1 cellular context compared by ENCODE assay signal in the genomic region with DNA sequence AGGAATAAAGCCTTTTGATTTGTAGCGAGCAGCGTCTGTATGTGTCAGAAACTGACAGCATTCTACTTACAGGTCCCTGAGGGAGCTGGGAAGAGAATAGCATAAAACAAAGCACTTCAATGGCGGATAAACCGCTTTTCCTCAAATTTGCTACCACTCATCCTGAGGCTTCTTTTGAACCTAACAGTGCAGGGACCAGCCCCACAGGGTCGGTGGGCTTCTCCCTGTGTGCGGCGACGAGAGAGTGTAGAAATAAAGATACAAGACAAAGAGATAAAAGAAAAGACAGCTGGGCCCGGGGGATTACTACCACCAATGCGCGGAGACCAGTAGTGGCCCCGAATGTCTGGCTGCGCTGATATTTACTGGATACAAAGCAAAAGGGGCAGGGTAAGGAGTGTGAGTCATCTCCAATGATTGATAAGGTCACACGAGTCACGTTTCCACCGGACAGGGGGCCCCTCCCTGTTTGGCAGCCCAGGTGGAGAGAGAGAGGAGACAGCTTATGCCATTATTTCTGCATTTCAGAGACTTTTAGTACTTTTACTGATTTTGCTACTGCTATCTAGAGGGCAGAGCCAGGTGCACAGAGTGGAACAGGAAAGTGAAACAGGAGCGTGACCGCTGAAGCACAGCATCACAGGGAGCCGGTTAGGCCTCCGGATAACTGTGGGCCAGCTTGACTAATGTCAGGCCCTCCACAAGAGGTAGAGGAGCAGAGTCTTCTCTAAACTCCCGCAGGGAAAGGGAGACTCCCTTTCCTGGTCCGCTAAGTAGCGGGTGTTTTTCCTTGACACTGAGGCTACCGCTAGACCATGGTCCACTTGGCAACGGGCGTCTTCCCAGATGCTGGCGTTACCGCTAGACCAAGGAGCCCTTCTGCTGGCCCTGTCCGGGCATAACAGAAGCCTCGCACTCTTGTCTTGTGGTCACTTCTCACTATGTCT.
TF ChIP-seq lines count a peak whose summit lies in the region.
"Not testable (repeated sequence)": the region's sequence is repeated elsewhere in the genome, so short reads cannot be mapped to it uniquely, and the experiment has no call there.

No MANE protein-coding gene starts in this region.

TF ChIP-seq in K562, 482 proteins besides CTCF, POLR2A, EP300 and RAD21 (continued from another document):
- TF ChIP-seq, protein P1, sequence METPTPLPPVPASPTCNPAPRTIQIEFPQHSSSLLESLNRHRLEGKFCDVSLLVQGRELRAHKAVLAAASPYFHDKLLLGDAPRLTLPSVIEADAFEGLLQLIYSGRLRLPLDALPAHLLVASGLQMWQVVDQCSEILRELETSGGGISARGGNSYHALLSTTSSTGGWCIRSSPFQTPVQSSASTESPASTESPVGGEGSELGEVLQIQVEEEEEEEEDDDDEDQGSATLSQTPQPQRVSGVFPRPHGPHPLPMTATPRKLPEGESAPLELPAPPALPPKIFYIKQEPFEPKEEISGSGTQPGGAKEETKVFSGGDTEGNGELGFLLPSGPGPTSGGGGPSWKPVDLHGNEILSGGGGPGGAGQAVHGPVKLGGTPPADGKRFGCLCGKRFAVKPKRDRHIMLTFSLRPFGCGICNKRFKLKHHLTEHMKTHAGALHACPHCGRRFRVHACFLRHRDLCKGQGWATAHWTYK (CRISPR knock-in tag; IDR thresholded peaks at IDR 0.05) = peak; percentile 89
- TF ChIP-seq MXI1 (IDR thresholded peaks at IDR 0.05; ENCODE audit: low read depth, low read length) = peak; percentile 5; the same call in 1 of the 2 replicates
- TF ChIP-seq, protein P2, sequence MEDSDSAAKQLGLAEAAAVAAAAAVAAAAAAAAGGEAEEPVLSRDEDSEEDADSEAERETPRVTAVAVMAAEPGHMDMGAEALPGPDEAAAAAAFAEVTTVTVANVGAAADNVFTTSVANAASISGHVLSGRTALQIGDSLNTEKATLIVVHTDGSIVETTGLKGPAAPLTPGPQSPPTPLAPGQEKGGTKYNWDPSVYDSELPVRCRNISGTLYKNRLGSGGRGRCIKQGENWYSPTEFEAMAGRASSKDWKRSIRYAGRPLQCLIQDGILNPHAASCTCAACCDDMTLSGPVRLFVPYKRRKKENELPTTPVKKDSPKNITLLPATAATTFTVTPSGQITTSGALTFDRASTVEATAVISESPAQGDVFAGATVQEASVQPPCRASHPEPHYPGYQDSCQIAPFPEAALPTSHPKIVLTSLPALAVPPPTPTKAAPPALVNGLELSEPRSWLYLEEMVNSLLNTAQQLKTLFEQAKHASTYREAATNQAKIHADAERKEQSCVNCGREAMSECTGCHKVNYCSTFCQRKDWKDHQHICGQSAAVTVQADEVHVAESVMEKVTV (CRISPR knock-in tag; IDR thresholded peaks at IDR 0.05) = peak; percentile 28; the same call in 1 of the 2 replicates
- TF ChIP-seq NFE2 (IDR thresholded peaks at IDR 0.05; ENCODE audit: low read depth) = peak; percentile 52
- peak; percentile 83; the same call in 1 of the 2 replicates for TF ChIP-seq ZNF77 (CRISPR knock-in tag; IDR thresholded peaks at IDR 0.05)
- TF ChIP-seq CREM (IDR thresholded peaks at IDR 0.05; ENCODE audit: low read depth) = peak; percentile 73
- peak; percentile 57 for TF ChIP-seq ZNF436 (CRISPR knock-in tag; IDR thresholded peaks at IDR 0.05)
- TF ChIP-seq, protein P3, sequence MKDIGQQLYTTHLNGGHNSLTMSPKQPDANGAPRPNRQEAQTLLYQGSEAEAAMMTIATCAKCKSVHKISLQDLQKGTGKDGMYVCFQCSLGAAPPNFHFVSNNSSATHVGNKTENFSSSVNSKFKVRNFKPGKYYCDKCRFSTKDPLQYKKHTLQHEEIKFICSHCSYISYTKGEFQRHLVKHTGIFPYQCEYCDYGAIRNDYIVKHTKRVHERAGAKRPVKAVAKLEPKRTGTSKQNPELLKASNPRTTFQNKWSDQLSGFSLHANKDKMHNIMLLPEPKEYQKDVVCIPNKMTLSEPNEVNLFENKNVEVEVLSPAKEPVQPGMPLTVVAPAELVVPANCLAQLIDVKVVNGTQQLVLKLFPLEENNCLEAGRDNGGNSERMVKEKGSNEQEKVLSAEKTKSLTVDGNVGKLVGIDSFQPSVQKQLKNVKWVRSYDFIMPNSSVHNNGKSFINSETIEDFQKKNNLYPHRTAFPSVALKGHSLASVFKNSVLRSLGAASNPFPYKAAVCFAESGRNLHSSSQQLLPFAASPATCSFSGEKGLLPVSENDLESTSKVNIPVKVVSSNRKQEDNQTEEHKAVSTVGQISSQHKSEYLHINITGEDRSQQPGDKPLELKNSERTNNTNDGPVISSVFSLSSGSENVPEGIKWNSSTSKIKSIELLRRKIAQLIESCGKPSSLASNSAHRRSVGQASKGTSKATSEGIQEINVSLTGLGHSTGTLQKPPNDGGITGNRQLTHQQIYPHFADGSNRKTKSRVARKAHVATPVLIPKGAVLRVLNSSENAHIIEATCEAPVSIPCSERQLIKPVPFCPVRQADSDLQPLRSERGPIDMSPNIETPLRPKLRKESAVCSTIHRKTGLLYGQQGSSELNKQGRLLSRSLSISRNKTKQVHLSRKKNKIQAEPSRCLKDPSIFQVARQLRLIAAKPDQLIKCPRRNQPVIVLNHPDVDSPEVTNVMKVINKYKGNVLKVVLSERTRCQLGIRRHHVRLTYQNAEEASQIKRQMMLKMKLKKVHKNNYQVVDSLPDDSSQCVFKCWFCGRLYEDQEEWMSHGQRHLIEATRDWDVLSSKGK (CRISPR knock-in tag; IDR thresholded peaks at IDR 0.05) = peak; percentile 44; the same call in 1 of the 2 replicates
- peak; percentile 82 for TF ChIP-seq TEAD4 (IDR thresholded peaks at IDR 0.05; ENCODE audit: low read length)
- not testable (repeated sequence) for TF ChIP-seq TEAD4 (CRISPR knock-in tag; IDR thresholded peaks at IDR 0.05; ENCODE audit: borderline replicate concordance)
- TF ChIP-seq POLR2AphosphoS5 (IDR thresholded peaks at IDR 0.05; ENCODE audit: control insufficient read depth, insufficient read depth, low read depth, low read length) = peak; percentile 80
- TF ChIP-seq JUND (IDR thresholded peaks at IDR 0.05; ENCODE audit: borderline replicate concordance, low read depth, low read length) = peak; percentile 97
- peak; percentile 97; the same call in 2 of the 3 replicates for TF ChIP-seq JUND (tag; IDR thresholded peaks at IDR 0.05; ENCODE audit: borderline replicate concordance, low read depth, low read length)
- TF ChIP-seq, protein P4, sequence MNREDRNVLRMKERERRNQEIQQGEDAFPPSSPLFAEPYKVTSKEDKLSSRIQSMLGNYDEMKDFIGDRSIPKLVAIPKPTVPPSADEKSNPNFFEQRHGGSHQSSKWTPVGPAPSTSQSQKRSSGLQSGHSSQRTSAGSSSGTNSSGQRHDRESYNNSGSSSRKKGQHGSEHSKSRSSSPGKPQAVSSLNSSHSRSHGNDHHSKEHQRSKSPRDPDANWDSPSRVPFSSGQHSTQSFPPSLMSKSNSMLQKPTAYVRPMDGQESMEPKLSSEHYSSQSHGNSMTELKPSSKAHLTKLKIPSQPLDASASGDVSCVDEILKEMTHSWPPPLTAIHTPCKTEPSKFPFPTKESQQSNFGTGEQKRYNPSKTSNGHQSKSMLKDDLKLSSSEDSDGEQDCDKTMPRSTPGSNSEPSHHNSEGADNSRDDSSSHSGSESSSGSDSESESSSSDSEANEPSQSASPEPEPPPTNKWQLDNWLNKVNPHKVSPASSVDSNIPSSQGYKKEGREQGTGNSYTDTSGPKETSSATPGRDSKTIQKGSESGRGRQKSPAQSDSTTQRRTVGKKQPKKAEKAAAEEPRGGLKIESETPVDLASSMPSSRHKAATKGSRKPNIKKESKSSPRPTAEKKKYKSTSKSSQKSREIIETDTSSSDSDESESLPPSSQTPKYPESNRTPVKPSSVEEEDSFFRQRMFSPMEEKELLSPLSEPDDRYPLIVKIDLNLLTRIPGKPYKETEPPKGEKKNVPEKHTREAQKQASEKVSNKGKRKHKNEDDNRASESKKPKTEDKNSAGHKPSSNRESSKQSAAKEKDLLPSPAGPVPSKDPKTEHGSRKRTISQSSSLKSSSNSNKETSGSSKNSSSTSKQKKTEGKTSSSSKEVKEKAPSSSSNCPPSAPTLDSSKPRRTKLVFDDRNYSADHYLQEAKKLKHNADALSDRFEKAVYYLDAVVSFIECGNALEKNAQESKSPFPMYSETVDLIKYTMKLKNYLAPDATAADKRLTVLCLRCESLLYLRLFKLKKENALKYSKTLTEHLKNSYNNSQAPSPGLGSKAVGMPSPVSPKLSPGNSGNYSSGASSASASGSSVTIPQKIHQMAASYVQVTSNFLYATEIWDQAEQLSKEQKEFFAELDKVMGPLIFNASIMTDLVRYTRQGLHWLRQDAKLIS (CRISPR knock-in tag; IDR thresholded peaks at IDR 0.05) = peak; percentile 71; the same call in 1 of the 2 replicates
- 0 out of 2 replicates have a peak, but pooled peaks have one; percentile 44 for TF ChIP-seq E2F3 (CRISPR knock-in tag; IDR thresholded peaks at IDR 0.05)
- TF ChIP-seq MTA2 (IDR thresholded peaks at IDR 0.05; ENCODE audit: low read depth) = peak; percentile 68
- 0 out of 2 replicates have a peak, but pooled peaks have one; percentile 11 for TF ChIP-seq TARDBP (IDR thresholded peaks at IDR 0.05)
- peak; percentile 85 for TF ChIP-seq TAL1 (IDR thresholded peaks at IDR 0.05)
- peak; percentile 74 for TF ChIP-seq CXXC5 (CRISPR knock-in tag; IDR thresholded peaks at IDR 0.05)
- peak; percentile 70 for TF ChIP-seq CTBP1 (IDR thresholded peaks at IDR 0.05; ENCODE audit: borderline replicate concordance)
- 0 out of 3 replicates have a peak, but pooled peaks of 1 of the 2 experiments have one; percentile 11 for TF ChIP-seq CBX3 (IDR thresholded peaks at IDR 0.05; ENCODE audit: borderline replicate concordance in 1 of 2, low read length in 2 of 2)
- peak; percentile 98 for TF ChIP-seq ILF3 (IDR thresholded peaks at IDR 0.05; ENCODE audit: borderline replicate concordance)
- peak; percentile 82 for TF ChIP-seq ESRRA (IDR thresholded peaks at IDR 0.05; ENCODE audit: borderline replicate concordance, low read depth)
- TF ChIP-seq FOXA3 (CRISPR knock-in tag; conservative IDR thresholded peaks at IDR 0.05 in 1 of 2, IDR thresholded peaks at IDR 0.05 in 1 of 2) = 0 out of 4 replicates have a peak, but pooled peaks have one; percentile 13 to 19
- peak; percentile 67; the same call in 1 of the 2 replicates for TF ChIP-seq ESRRB (CRISPR knock-in tag; IDR thresholded peaks at IDR 0.05; ENCODE audit: borderline replicate concordance)
- TF ChIP-seq ZBTB17 (CRISPR knock-in tag; IDR thresholded peaks at IDR 0.05) = peak; percentile 87
- peak; percentile 65; the same call in 1 of the 2 replicates for TF ChIP-seq GABPB2 (CRISPR knock-in tag; conservative IDR thresholded peaks at IDR 0.05)
